Comparison of ENCODE assay signal across 8 cellular contexts in the genomic region with DNA sequence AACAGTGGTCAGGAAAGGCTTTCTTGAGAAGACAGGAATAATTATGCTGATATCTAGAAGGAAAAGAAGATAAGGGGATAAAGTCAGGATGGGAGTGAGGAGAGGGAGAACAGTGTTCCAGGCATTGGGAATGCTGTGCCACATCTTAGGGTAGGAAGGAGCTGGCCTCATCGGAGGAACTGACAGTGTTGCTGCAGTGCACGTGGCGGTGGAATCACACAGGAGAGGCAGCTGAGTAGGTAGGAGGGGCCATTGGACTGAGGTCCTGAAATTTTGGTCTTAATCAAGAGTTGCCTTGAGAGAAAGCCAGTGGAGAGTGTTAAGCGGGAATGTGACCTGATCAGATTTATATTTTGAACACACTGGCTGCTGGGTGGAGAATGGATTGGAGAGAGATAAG. TPM values are rescaled to one million over a fixed set of nuclear protein-coding genes. Genes with fewer than 3 reads are reported as not detected.
A peak's percentile ranks its signal among the peaks of the same experiment; 100 is the strongest.
DNase-seq lines count a peak whose midpoint lies in the region; ATAC-seq, FAIRE-seq and TF ChIP-seq lines count a peak whose summit lies in the region.
"Not testable (repeated sequence)": the region's sequence is repeated elsewhere in the genome, so short reads cannot be mapped to it uniquely, and the experiment has no call there.

No MANE protein-coding gene starts in this region.

- not testable (repeated sequence) for H3K36me3 ChIP-seq in CD8-positive, alpha-beta T cell (ENCODE audit: insufficient read depth, low read length); astrocyte (ENCODE audit: insufficient read depth, low read length); right lobe of liver; gastrocnemius medialis; aorta (ENCODE audit: control insufficient read depth in 1 of 2, insufficient read depth in 2 of 2, low read length in 1 of 2)
- peaks cover 15% of the 10 kb centered on the region for H3K36me3 ChIP-seq in RWPE2 (ENCODE audit: low read depth)

- peaks cover 32% of the 10 kb centered on the region for H3K36me3 Mint-ChIP-seq in CD8-positive, alpha-beta T cell
- H3K36me3 Mint-ChIP-seq in activated T-cell treated with anti-CD3 and anti-CD28 coated beads, Interleukin-2, amount 50 U/mL, for 72 hours (ENCODE audit: insufficient read depth in 2 of 2) = peaks cover 10 to 24% of the 10 kb centered on the region in 2 donors
- not testable (repeated sequence) for H3K36me3 Mint-ChIP-seq in astrocyte (ENCODE audit: low read depth, unreplicated experiment)

- H3K9ac ChIP-seq in astrocyte (ENCODE audit: low read length) = not testable (repeated sequence)

- not testable (repeated sequence) for FAIRE-seq in astrocyte (lab: Jason Lieb, UNC)

- POLR2A ChIA-PET in CD8-positive, alpha-beta T cell (lab: Charles Lee) = not testable (repeated sequence)

- WGBS in right lobe of liver (ENCODE audit: insufficient coverage, low coverage, low lambda C conversion rate, missing lambda C conversion rate) = 77% methylated on average over 4 of the region's 4 CpGs
- WGBS in aorta, 2 donors = 78 to 92% methylated on average over 4 of the region's 4 CpGs

- not testable (repeated sequence) for H3K27ac ChIP-seq in CD8-positive, alpha-beta T cell (ENCODE audit: low read depth, low read length); astrocyte (ENCODE audit: low read depth, low read length)
- H3K27ac ChIP-seq in RWPE2 (ENCODE audit: poor library complexity, severe bottlenecking) = peak overlapping the region; percentile 99
- H3K27ac ChIP-seq in epithelial cell of prostate = peak overlapping the region; percentile 100
- H3K27ac ChIP-seq in right lobe of liver = peak overlapping the region; percentile 11 to 68 (median 50)
- peak overlapping the region in 3 of 4 donors; percentile 28 to 49 (median 48) for H3K27ac ChIP-seq in gastrocnemius medialis
- H3K27ac ChIP-seq in aorta (ENCODE audit: low read depth in 1 of 2, low read length in 2 of 2) = peak overlapping the region; percentile 67 to 95

- CTCF ChIA-PET in CD8-positive, alpha-beta T cell (lab: Charles Lee) = not testable (repeated sequence)

- H3K27me3 Mint-ChIP-seq in CD8-positive, alpha-beta T cell (ENCODE audit: low read depth); activated T-cell treated with anti-CD3 and anti-CD28 coated beads, Interleukin-2, amount 50 U/mL, for 72 hours (ENCODE audit: low read depth); astrocyte (ENCODE audit: low read depth, unreplicated experiment): not testable (repeated sequence)

- not testable (repeated sequence) for TF ChIP-seq POLR2A in right lobe of liver (IDR thresholded peaks at IDR 0.05); gastrocnemius medialis (IDR thresholded peaks at IDR 0.05)

- H3K9me3 Mint-ChIP-seq in CD8-positive, alpha-beta T cell; activated T-cell treated with anti-CD3 and anti-CD28 coated beads, Interleukin-2, amount 50 U/mL, for 72 hours; astrocyte (ENCODE audit: unreplicated experiment): not testable (repeated sequence)

- intact Hi-C loops in CD8-positive, alpha-beta T cell (cut with DNase I, micrococcal nuclease); right lobe of liver (cut with DNase I); gastrocnemius medialis (cut with DNase I; ENCODE audit: low total_unique reads); aorta (cut with DNase I): not testable (repeated sequence)

- TF ChIP-seq CTCF in CD8-positive, alpha-beta T cell (IDR thresholded peaks at IDR 0.05); RWPE2 (IDR thresholded peaks at IDR 0.05; ENCODE audit: poor library complexity, severe bottlenecking); astrocyte (IDR thresholded peaks at IDR 0.05; ENCODE audit: insufficient read depth, low read depth, low read length); right lobe of liver (IDR thresholded peaks at IDR 0.05); gastrocnemius medialis (IDR thresholded peaks at IDR 0.05 in 4 of 5, conservative IDR thresholded peaks at IDR 0.05 in 1 of 5): not testable (repeated sequence)

- H3K27me3 ChIP-seq in CD8-positive, alpha-beta T cell (ENCODE audit: insufficient read depth, low read length); RWPE2 (ENCODE audit: insufficient read depth, poor library complexity, severe bottlenecking); astrocyte (ENCODE audit: insufficient read depth, low read length); right lobe of liver; gastrocnemius medialis; aorta (ENCODE audit: control insufficient read depth in 1 of 2, insufficient read depth in 2 of 2, low read length in 1 of 2): not testable (repeated sequence)

- H3K79me2 ChIP-seq in astrocyte (ENCODE audit: insufficient read depth, low read length) = not testable (repeated sequence)

- H3K4me1 ChIP-seq in CD8-positive, alpha-beta T cell (ENCODE audit: insufficient read depth, low read length); astrocyte (ENCODE audit: insufficient read depth, low read length); gastrocnemius medialis; aorta (ENCODE audit: control insufficient read depth in 1 of 2, insufficient read depth in 2 of 2, low read length in 2 of 2): not testable (repeated sequence)
- H3K4me1 ChIP-seq in RWPE2 (ENCODE audit: insufficient read depth, poor library complexity, severe bottlenecking) (peaks cover 44% of the 10 kb centered on the region), right lobe of liver (peaks cover 0 to 29% (median 0%) of the 10 kb centered on the region in 4 donors)

- peaks cover 46% of the 10 kb centered on the region for H3K4me1 Mint-ChIP-seq in CD8-positive, alpha-beta T cell (ENCODE audit: low read depth)
- H3K4me1 Mint-ChIP-seq in activated T-cell treated with anti-CD3 and anti-CD28 coated beads, Interleukin-2, amount 50 U/mL, for 72 hours (ENCODE audit: low read depth) = peaks cover 55% of the 10 kb centered on the region
- H3K4me1 Mint-ChIP-seq in astrocyte (ENCODE audit: low read depth, unreplicated experiment) = peaks cover 28% of the 10 kb centered on the region

- not testable (repeated sequence) for H3K4me3 Mint-ChIP-seq in CD8-positive, alpha-beta T cell; activated T-cell treated with anti-CD3 and anti-CD28 coated beads, Interleukin-2, amount 50 U/mL, for 72 hours; astrocyte (ENCODE audit: unreplicated experiment)

- peak overlapping the region; percentile 70 for H3K27ac Mint-ChIP-seq in CD8-positive, alpha-beta T cell
- H3K27ac Mint-ChIP-seq in activated T-cell treated with anti-CD3 and anti-CD28 coated beads, Interleukin-2, amount 50 U/mL, for 72 hours = peak overlapping the region; percentile 77
- H3K27ac Mint-ChIP-seq in astrocyte (ENCODE audit: unreplicated experiment) = peak overlapping the region; percentile 53

- H3K9me3 ChIP-seq in CD8-positive, alpha-beta T cell (ENCODE audit: low read length); RWPE2 (ENCODE audit: severe bottlenecking); astrocyte (ENCODE audit: insufficient read depth, low read depth, low read length); right lobe of liver; gastrocnemius medialis; aorta (ENCODE audit: control insufficient read depth, low read length): not testable (repeated sequence)

- ATAC-seq in CD8-positive, alpha-beta T cell; RWPE2 (ENCODE audit: low read depth); activated T-cell treated with anti-CD3 and anti-CD28 coated beads, Interleukin-2, amount 50 U/mL, for 72 hours (replicated peaks in 1 of 2); gastrocnemius medialis; aorta (ENCODE audit: low FRiP score): not testable (repeated sequence)
- peak in 1 of 4 donors; percentile 2 for ATAC-seq in right lobe of liver

- not testable (repeated sequence) for DNase-seq in CD8-positive, alpha-beta T cell; RWPE2 (ENCODE audit: low spot score); activated T-cell treated with anti-CD3 and anti-CD28 coated beads, Interleukin-2, amount 50 U/mL, for 72 hours; astrocyte (ENCODE audit: low read depth); epithelial cell of prostate (ENCODE audit: low read depth, low spot score); right lobe of liver; gastrocnemius medialis; aorta

- in situ Hi-C loops in gastrocnemius medialis (cut with MboI; ENCODE audit: low sequenced_read_pairs in 4 of 4) = loop anchor here in 1 of 4 donors (25.0 kb wide), 1 partner anchor 116 kb away; the partner anchor contains the start of gene MSMO1

- not testable (repeated sequence) for H2AFZ ChIP-seq in astrocyte (ENCODE audit: low read depth, low read length)

- H3K4me2 ChIP-seq in astrocyte (ENCODE audit: low read length) = not testable (repeated sequence)

- H3K4me3 ChIP-seq in CD8-positive, alpha-beta T cell (ENCODE audit: low read depth, low read length); RWPE2 (ENCODE audit: severe bottlenecking); astrocyte (ENCODE audit: insufficient read depth, low read depth, low read length); right lobe of liver; gastrocnemius medialis; aorta (ENCODE audit: low read length in 2 of 2): not testable (repeated sequence)

- not testable (repeated sequence) for H4K20me1 ChIP-seq in astrocyte (ENCODE audit: insufficient read depth, low read length)

RNA-seq across cellular contexts. Expression of gene KLHL2, which starts 13.9 kb away (rescaled TPM):
- total RNA-seq in CD8-positive, alpha-beta T cell = 10 to 100 TPM; 17.5 to 18.4 TPM
- 10 to 100 TPM; 39.3 to 41.5 TPM for total RNA-seq in activated T-cell treated with anti-CD3 and anti-CD28 coated beads, Interleukin-2, amount 50 U/mL, for 72 hours
- 26.2 and 28.2 TPM in 2 replicates for total RNA-seq in astrocyte
- total RNA-seq in right lobe of liver = 10 to 100 TPM; 15.6 to 25.3 (median 20.3) TPM
- 1 to 10 TPM; 3.6 to 7.9 (median 6.4) TPM for total RNA-seq in gastrocnemius medialis
- 10 to 100 TPM; 28.2 to 29.8 TPM for total RNA-seq in aorta
- polyA plus RNA-seq in aorta = 10 to 100 TPM; 15.1 to 40.3 TPM
